8 cellular contexts compared by ENCODE assay signal in the genomic region with DNA sequence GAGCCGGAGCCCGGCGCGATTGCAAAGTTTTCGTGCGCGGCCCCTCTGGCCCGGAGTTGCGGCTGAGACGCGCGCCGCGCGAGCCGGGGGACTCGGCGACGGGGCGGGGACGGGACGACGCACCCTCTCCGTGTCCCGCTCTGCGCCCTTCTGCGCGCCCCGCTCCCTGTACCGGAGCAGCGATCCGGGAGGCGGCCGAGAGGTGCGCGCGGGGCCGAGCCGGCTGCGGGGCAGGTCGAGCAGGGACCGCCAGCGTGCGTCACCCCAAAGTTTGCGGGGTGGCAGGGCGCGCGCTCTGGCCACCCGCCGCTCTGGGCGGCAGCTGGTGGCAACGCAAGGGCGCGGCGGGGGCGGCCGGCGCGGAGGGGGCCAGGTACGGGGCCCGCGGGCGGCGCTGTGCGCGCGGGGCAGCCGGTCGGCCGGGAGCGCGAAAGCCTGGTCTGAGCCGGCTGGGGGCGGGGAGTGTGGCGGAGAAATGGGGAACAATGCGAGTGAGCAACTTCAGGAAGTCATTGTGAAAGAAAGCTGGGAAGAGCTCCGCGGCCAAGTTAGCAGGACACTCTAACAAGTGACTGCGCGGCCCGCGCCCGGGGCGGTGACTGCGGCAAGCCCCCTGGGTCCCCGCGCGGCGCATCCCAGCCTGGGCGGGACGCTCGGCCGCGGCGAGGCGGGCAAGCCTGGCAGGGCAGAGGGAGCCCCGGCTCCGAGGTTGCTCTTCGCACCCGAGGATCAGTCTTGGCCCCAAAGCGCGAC. TPM values are rescaled to one million over a fixed set of nuclear protein-coding genes. Genes with fewer than 3 reads are reported as not detected.
DNase-seq lines count a peak whose midpoint lies in the region; ATAC-seq and TF ChIP-seq lines count a peak whose summit lies in the region.

A gene (plus strand): TSS at position 559 of the 753 bp plus-strand sequence. CDS start 14,346 bp downstream, outside the sequence.

- peaks cover 13 to 63% (median 25%) of the 10 kb centered on the region in 9 donors for H3K27me3 ChIP-seq in heart left ventricle
- peaks cover 3 to 64% (median 14%) of the 10 kb centered on the region in 3 donors for H3K27me3 ChIP-seq in psoas muscle (ENCODE audit: insufficient read depth in 3 of 3, low read length in 2 of 3)
- peaks cover 63% of the 10 kb centered on the region for H3K27me3 ChIP-seq in PC-3 (ENCODE audit: low read length)

- no peak within 1 kb of the TSS for H3K4me2 ChIP-seq in PC-3 (ENCODE audit: low read length)

- H3K4me1 ChIP-seq in heart left ventricle: peaks cover 0 to 26% (median 0%) of the 10 kb centered on the region in 12 donors
- peaks cover 3% of the 10 kb centered on the region for H3K4me1 ChIP-seq in psoas muscle
- no peaks in the 10 kb centered on the region for H3K4me1 ChIP-seq in PC-3 (ENCODE audit: insufficient read depth, low read length)

- POLR2A ChIA-PET in PC-3 (lab: Charles Lee; ENCODE audit: unreplicated experiment): no interaction called here

- DNase-seq in NOMO-1 (lab: John Stamatoyannopoulos, UW; ENCODE audit: unreplicated experiment in 2 of 2) (peak; percentile 91 to 92), heart left ventricle (peak; percentile 60 to 88 (median 70)), psoas muscle (peak; percentile 61 to 79), PC-3 (no peak), cerebellum (ENCODE audit: low spot score) (no peak)
- peak; percentile 55 for DNase-seq in activated T-helper 2 cell treated with anti-CD3 and anti-CD28 coated beads, Interferon-gamma antibody, Interleukin-2, Interleukin-4, amounts not matched to agents 10 μg/mL and 5 μg/mL and 100 μg/mL, durations not matched to agents 14 hours and 24 hours and 36 hours (ENCODE audit: low spot score)

- no peak within 1 kb of the TSS for H2AFZ ChIP-seq in PC-3 (ENCODE audit: low read length)

- H3K27ac ChIP-seq in heart left ventricle (peak within 1 kb of the TSS in 4 of 12 donors; percentile 17 to 96 (median 51)), psoas muscle (no peak within 1 kb of the TSS), PC-3 (ENCODE audit: low read length) (no peak within 1 kb of the TSS)

- H3K36me3 ChIP-seq in heart left ventricle (no peaks in the 10 kb centered on the region), psoas muscle (ENCODE audit: insufficient read depth in 1 of 2, low read depth in 1 of 2) (no peaks in the 10 kb centered on the region), PC-3 (ENCODE audit: low read depth, low read length) (no peaks in the 10 kb centered on the region)

- no peaks in the 10 kb centered on the region for H3K9me3 Mint-ChIP-seq in activated T-helper 2 cell treated with anti-CD3 and anti-CD28 coated beads, Interferon-gamma antibody, Interleukin-2, Interleukin-4, amounts not matched to agents 10 μg/mL and 5 μg/mL and 100 μg/mL, durations not matched to agents 14 hours and 24 hours and 36 hours

- H4K20me1 ChIP-seq in PC-3 (ENCODE audit: low read length): no peaks in the 10 kb centered on the region

- no peak for TF ChIP-seq POLR2A in heart left ventricle (IDR thresholded peaks at IDR 0.05)

- H3K9me3 ChIP-seq in heart left ventricle (no peaks in the 10 kb centered on the region), psoas muscle (no peaks in the 10 kb centered on the region), PC-3 (ENCODE audit: low read length) (no peaks in the 10 kb centered on the region)

- intact Hi-C loops in activated T-helper 2 cell treated with anti-CD3 and anti-CD28 coated beads, Interferon-gamma antibody, Interleukin-2, Interleukin-4, amounts not matched to agents 10 μg/mL and 5 μg/mL and 100 μg/mL, durations not matched to agents 14 hours and 24 hours and 36 hours (cut with micrococcal nuclease): no loop called here
- intact Hi-C loops in heart left ventricle (cut with DNase I) (loop anchor here in 1 of 10 donors (10.0 kb wide), 1 partner anchor 100 kb away; no protein-coding TSS in a partner anchor), psoas muscle (cut with DNase I) (no loop called here), PC-3 (cut with micrococcal nuclease) (no loop called here)

- no peak within 1 kb of the TSS for H3K9ac ChIP-seq in PC-3 (ENCODE audit: low read length)

- no peaks in the 10 kb centered on the region for H3K79me2 ChIP-seq in PC-3 (ENCODE audit: low read length)

- BruUV-seq in PC-3 (replicated peaks; lab: Mats Ljungman, UMichigan): no TSS peak

- H3K9me2 ChIP-seq in PC-3 (replicated peaks; ENCODE audit: low read length): no peaks in the 10 kb centered on the region

- ATAC-seq in GM18498 (IDR thresholded peaks at IDR 0.05; ENCODE audit: unreplicated experiment) (peak; percentile 48), HG02588 (IDR thresholded peaks at IDR 0.05; ENCODE audit: unreplicated experiment) (peak; percentile 39), heart left ventricle (peak in 3 of 4 donors; percentile 66 to 82 (median 69)), psoas muscle (peak in 3 of 4 donors; percentile 27 to 46 (median 39)), PC-3 (no peak)

- H3K4me3 ChIP-seq in heart left ventricle: peak within 1 kb of the TSS; percentile 13 to 76 (median 44)
- H3K4me3 ChIP-seq in psoas muscle: peak within 1 kb of the TSS; percentile 59
- H3K4me3 ChIP-seq in PC-3 (ENCODE audit: low read length): no peak within 1 kb of the TSS

- no peaks in the 10 kb centered on the region for H3K27me3 Mint-ChIP-seq in activated T-helper 2 cell treated with anti-CD3 and anti-CD28 coated beads, Interferon-gamma antibody, Interleukin-2, Interleukin-4, amounts not matched to agents 10 μg/mL and 5 μg/mL and 100 μg/mL, durations not matched to agents 14 hours and 24 hours and 36 hours (ENCODE audit: low read depth)

- H3K36me3 Mint-ChIP-seq in activated T-helper 2 cell treated with anti-CD3 and anti-CD28 coated beads, Interferon-gamma antibody, Interleukin-2, Interleukin-4, amounts not matched to agents 10 μg/mL and 5 μg/mL and 100 μg/mL, durations not matched to agents 14 hours and 24 hours and 36 hours (ENCODE audit: low read depth): peaks cover 46% of the 10 kb centered on the region

- CTCF ChIA-PET in PC-3 (lab: Charles Lee): no interaction called here

- no peak for TF ChIP-seq CTCF in heart left ventricle (IDR thresholded peaks at IDR 0.05)
- no peak for TF ChIP-seq CTCF in psoas muscle (IDR thresholded peaks at IDR 0.05)
- no peak for TF ChIP-seq CTCF in PC-3 (conservative IDR thresholded peaks at IDR 0.05; ENCODE audit: low read depth, low read length)

- H3K4me1 Mint-ChIP-seq in activated T-helper 2 cell treated with anti-CD3 and anti-CD28 coated beads, Interferon-gamma antibody, Interleukin-2, Interleukin-4, amounts not matched to agents 10 μg/mL and 5 μg/mL and 100 μg/mL, durations not matched to agents 14 hours and 24 hours and 36 hours (ENCODE audit: low read depth): peaks cover 34% of the 10 kb centered on the region

- no peaks in the 10 kb centered on the region for H3F3A ChIP-seq in PC-3 (ENCODE audit: low read length, unreplicated experiment)

- 1% methylated on average over 42 to 102 of the region's 102 CpGs for WGBS in heart left ventricle, 4 donors
- 0 to 1% (median 1%) methylated on average over 78 to 102 of the region's 102 CpGs for WGBS in psoas muscle, 3 donors

- H3K27ac Mint-ChIP-seq in activated T-helper 2 cell treated with anti-CD3 and anti-CD28 coated beads, Interferon-gamma antibody, Interleukin-2, Interleukin-4, amounts not matched to agents 10 μg/mL and 5 μg/mL and 100 μg/mL, durations not matched to agents 14 hours and 24 hours and 36 hours: peak within 1 kb of the TSS; percentile 98

- peak within 1 kb of the TSS; percentile 99 for H3K4me3 Mint-ChIP-seq in activated T-helper 2 cell treated with anti-CD3 and anti-CD28 coated beads, Interferon-gamma antibody, Interleukin-2, Interleukin-4, amounts not matched to agents 10 μg/mL and 5 μg/mL and 100 μg/mL, durations not matched to agents 14 hours and 24 hours and 36 hours (ENCODE audit: low read depth)

RNA-seq across cellular contexts. Expression of the gene that starts here (rescaled TPM):
- total RNA-seq in activated T-helper 2 cell treated with anti-CD3 and anti-CD28 coated beads, Interferon-gamma antibody, Interleukin-2, Interleukin-4, amounts not matched to agents 10 μg/mL and 5 μg/mL and 100 μg/mL, durations not matched to agents 14 hours and 24 hours and 36 hours: 360 and 371 TPM in 2 replicates
- total RNA-seq in heart left ventricle: 10 to 100 TPM in 2 of 9 donors, 1 to 10 TPM in 6, under 1 TPM in 1; 0.90 to 27.8 (median 3.2) TPM
- under 1 TPM; 0.30 to 0.82 TPM for polyA plus RNA-seq in heart left ventricle
- 1 to 10 TPM; 1.1 to 2.0 (median 1.6) TPM for total RNA-seq in psoas muscle
- polyA plus RNA-seq in psoas muscle: under 1 TPM; 0.18 to 0.37 (median 0.26) TPM
- total RNA-seq in PC-3 (2014; rRNA removed): not detected in 2 replicates
- 2.4 TPM for total RNA-seq in cerebellum

Comparison
In these comparisons a context has a peak if more than half of its experiments do, and no peak if none do; other contexts are left out.
1. RNA of the gene that starts here (total RNA-seq): 360 to 371 TPM in activated T-helper 2 cell treated with anti-CD3 and anti-CD28 coated beads, Interferon-gamma antibody, Interleukin-2, Interleukin-4, amounts not matched to agents 10 μg/mL and 5 μg/mL and 100 μg/mL, durations not matched to agents 14 hours and 24 hours and 36 hours; 0.90 to 27.8 TPM in heart left ventricle, 2.4 TPM in cerebellum (single experiment), 1.1 to 2.0 TPM in psoas muscle and not detected in PC-3; every median in the first group is over 10 times any median in the second.
2. DNase-seq: peak in NOMO-1 (2 of 2), activated T-helper 2 cell treated with anti-CD3 and anti-CD28 coated beads, Interferon-gamma antibody, Interleukin-2, Interleukin-4, amounts not matched to agents 10 μg/mL and 5 μg/mL and 100 μg/mL, durations not matched to agents 14 hours and 24 hours and 36 hours (single experiment), heart left ventricle (5 of 5) and psoas muscle (2 of 2); none in PC-3 (single experiment) and cerebellum (single experiment).